Comparison of ENCODE assay signal across 23 cellular contexts in the genomic region with DNA sequence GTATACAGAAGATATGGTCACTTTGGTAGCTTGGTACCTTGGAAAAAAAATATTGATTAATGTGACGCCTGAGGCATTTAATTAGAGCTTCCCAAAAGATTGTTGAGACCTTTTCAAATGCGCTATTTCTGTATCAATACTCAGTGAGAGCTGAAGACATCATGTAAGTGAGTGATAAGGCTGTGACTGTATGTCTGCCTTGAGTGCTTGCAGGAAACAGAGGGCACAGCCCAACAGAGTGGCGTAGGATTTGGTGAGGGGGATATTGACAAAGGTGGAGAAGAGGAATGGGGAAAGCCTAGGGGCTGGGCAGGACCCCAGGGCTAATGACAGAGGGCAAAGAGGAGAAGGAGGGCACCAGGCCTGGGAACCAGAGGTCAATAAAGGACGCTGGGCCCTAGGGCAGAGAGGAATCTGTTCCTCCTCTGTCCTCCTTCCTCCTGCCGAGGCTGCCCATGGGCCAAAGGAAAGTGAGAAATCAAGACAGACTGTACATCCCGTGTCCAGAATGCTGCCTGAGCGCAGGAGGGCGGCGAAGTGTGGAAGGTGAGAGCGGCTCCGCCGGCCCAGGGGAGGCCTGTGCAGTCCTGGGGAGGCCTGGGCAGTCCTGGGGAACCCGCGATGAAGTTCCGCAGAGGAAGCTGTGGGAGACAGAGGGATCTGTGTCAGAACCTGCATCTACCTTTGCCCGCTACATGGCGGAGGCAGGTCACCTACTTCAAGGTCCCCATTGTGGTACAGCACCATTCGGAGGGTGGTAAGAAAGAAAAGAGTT.
"Had no signal": no experiment of that assay in that cellular context is flagged by ENCODE, and none has a peak within 500 bp of the region (broad histone marks: within the 10 kb centered on the region; RNA-seq: fewer than 3 reads in every experiment).

No MANE protein-coding gene starts in this region.

- ATAC-seq: lower lobe of right lung; natural killer cell; pancreas; psoas muscle; right lobe of liver; stimulated activated naive B cell treated with anti-CD40 and anti-IgM and Interleukin-4, amounts not matched to agents 10 μg/mL and 1 μg/mL and 100 μg/mL, for 72 hours; stimulated activated naive CD8-positive, alpha-beta T cell treated with anti-CD3 and anti-CD28 coated beads, Interleukin-15, Interleukin-2, amounts not matched to agents 100 U/mL and 50 U/mL, for 24 hours; upper lobe of right lung had no signal

- H3K27ac ChIP-seq: lower lobe of right lung, pancreas, psoas muscle, right lobe of liver, stomach, testis, thyroid gland, transverse colon, upper lobe of right lung had no signal

- H3K4me2 ChIP-seq: smooth muscle cell had no signal

- H3K27me3 ChIP-seq: pancreas, right lobe of liver, stomach, testis, thyroid gland, transverse colon, upper lobe of right lung had no signal

- H3K9me3 ChIP-seq: lower lobe of right lung, pancreas, right lobe of liver, stomach, testis, thyroid gland, transverse colon, upper lobe of right lung had no signal

- H3K4me1 ChIP-seq: lower lobe of right lung, pancreas, right lobe of liver, stomach, testis, thyroid gland, transverse colon, upper lobe of right lung had no signal

- H3K4me3 ChIP-seq: lower lobe of right lung, pancreas, psoas muscle, right lobe of liver, smooth muscle cell, stomach, testis, thyroid gland, transverse colon, upper lobe of right lung had no signal

- DNase-seq: head of caudate nucleus; hypothalamus; immature natural killer cell; kidney; lower lobe of right lung; mammary epithelial cell; mesenchymal stem cell; natural killer cell; nephron progenitor cell; nucleus accumbens; pancreas; psoas muscle; right lobe of liver; stimulated activated CD4-positive, alpha-beta T cell treated with anti-CD3 and anti-CD28 coated beads, Interleukin-1b, Interleukin-23, amount 100 ng/mL, for 48 hours; stimulated activated CD4-positive, alpha-beta T cell treated with anti-CD3 and anti-CD28 coated beads, Interleukin-4, amount 100 ng/mL, for 1 hour; stimulated activated naive B cell treated with anti-CD40 and anti-IgM and Interleukin-4, amounts not matched to agents 10 μg/mL and 1 μg/mL and 100 μg/mL, for 72 hours; stimulated activated naive CD8-positive, alpha-beta T cell treated with anti-CD3 and anti-CD28 coated beads, Interleukin-15, Interleukin-2, amounts not matched to agents 100 U/mL and 50 U/mL, for 24 hours; stomach; testis; thyroid gland; transverse colon; upper lobe of right lung had no signal

- H3K36me3 ChIP-seq: lower lobe of right lung, pancreas, right lobe of liver, stomach, thyroid gland, transverse colon, upper lobe of right lung had no signal
